In genomic region chr4:162075691-162076090, GRCh38 we compare ENCODE assay signal across 22 cellular contexts.
"Had no signal": no experiment of that assay in that cellular context is flagged by ENCODE, and none has a peak within 500 bp of the region (broad histone marks: within the 10 kb centered on the region; RNA-seq: fewer than 3 reads in every experiment).

No MANE protein-coding gene starts in this region.

- H3K4me3 Mint-ChIP-seq: activated naive CD8-positive, alpha-beta T cell; activated T-cell treated with anti-CD3 and anti-CD28 coated beads, Interleukin-2, amount 50 U/mL, for 4 hours; memory B cell; naive B cell; T-helper 17 cell had no signal

- H3K27ac ChIP-seq: coronary artery, right lobe of liver, upper lobe of right lung had no signal

- H3K9me3 Mint-ChIP-seq: activated T-cell treated with anti-CD3 and anti-CD28 coated beads, Interleukin-2, amount 50 U/mL, for 4 hours; memory B cell; naive B cell had no signal

- H3K27ac Mint-ChIP-seq: activated naive CD8-positive, alpha-beta T cell; activated T-helper 2 cell treated with anti-CD3 and anti-CD28 coated beads, Interferon-gamma antibody, Interleukin-2, Interleukin-4, amounts not matched to agents 10 μg/mL and 5 μg/mL and 100 μg/mL, durations not matched to agents 14 hours and 24 hours and 36 hours; memory B cell; naive B cell; T-helper 17 cell had no signal

- H3K4me1 ChIP-seq: right lobe of liver, upper lobe of right lung had no signal

- H3K4me3 ChIP-seq: coronary artery, right lobe of liver, upper lobe of right lung had no signal

- ATAC-seq: activated T-cell treated with anti-CD3 and anti-CD28 coated beads, Interleukin-2, amount 50 U/mL, for 4 hours; left ventricle myocardium superior; right lobe of liver; T-helper 17 cell; upper lobe of right lung had no signal

- H3K4me1 Mint-ChIP-seq: memory B cell, naive B cell, T-helper 17 cell had no signal

- H3K27me3 Mint-ChIP-seq: activated naive CD8-positive, alpha-beta T cell; memory B cell; naive B cell; T-helper 17 cell had no signal

- DNase-seq: activated CD4-positive, alpha-beta T cell treated with anti-CD3 and anti-CD28 coated beads for 4 hours; activated CD4-positive, alpha-beta T cell treated with anti-CD3 and anti-CD28 coated beads, Interleukin-2, amount 50 U/mL, for 48 hours; activated CD4-positive, CD25-positive, alpha-beta regulatory T cell; activated CD8-positive, alpha-beta memory T cell treated with anti-CD3 and anti-CD28 coated beads, Interleukin-2, amount 50 U/mL, for 48 hours; activated naive CD4-positive, alpha-beta T cell; activated T-cell treated with anti-CD3 and anti-CD28 coated beads, Interleukin-2, amount 50 U/mL, for 4 hours; erythroblast; left ventricle myocardium superior; naive B cell; right lobe of liver; stimulated activated CD4-positive, alpha-beta T cell treated with anti-CD3 and anti-CD28 coated beads, Interleukin-4, amount 100 ng/mL, for 24 hours; stimulated activated naive CD4-positive, alpha-beta T cell treated with Interleukin-2 at 50 U/mL for 16 hours; T-helper 17 cell; upper lobe of right lung had no signal

- H3K36me3 Mint-ChIP-seq: activated naive CD8-positive, alpha-beta T cell; memory B cell; naive B cell had no signal

- H3K27me3 ChIP-seq: right lobe of liver, upper lobe of right lung had no signal

- H3K36me3 ChIP-seq: right lobe of liver, upper lobe of right lung had no signal

- H3K9me3 ChIP-seq: right lobe of liver, upper lobe of right lung had no signal

- FAIRE-seq: bronchial epithelial cell, endometrium, frontal cortex, islet of Langerhans had no signal
